ENCODE assay signal across 15 cellular contexts in genomic region chr7:65915921-65916657, GRCh38.
"Had no signal": no experiment of that assay in that cellular context is flagged by ENCODE, and none has a peak within 500 bp of the region (broad histone marks: within the 10 kb centered on the region; RNA-seq: fewer than 3 reads in every experiment).

No MANE protein-coding gene starts in this region.

- H3K4me3 Mint-ChIP-seq: activated CD4-positive, alpha-beta T cell treated with anti-CD3 and anti-CD28 coated beads, Interleukin-2, amount 10 ng/mL, durations not matched to agents 24 days and 14 days; activated CD8-positive, alpha-beta T cell treated with anti-CD3 and anti-CD28 coated beads, Interleukin-2, amount 10 ng/mL, durations not matched to agents 7 days and 5 days; activated naive CD4-positive, alpha-beta T cell treated with anti-CD3 and anti-CD28 coated beads, Interleukin-2, amount 50 U/mL, for 24 hours; WTC11 had no signal

- H3K9me3 Mint-ChIP-seq: activated CD4-positive, alpha-beta T cell treated with anti-CD3 and anti-CD28 coated beads, Interleukin-2, amount 10 ng/mL, durations not matched to agents 24 days and 14 days; activated naive CD4-positive, alpha-beta T cell treated with anti-CD3 and anti-CD28 coated beads, Interleukin-2, amount 50 U/mL, for 24 hours; WTC11 had no signal

- H3K27me3 Mint-ChIP-seq: activated CD4-positive, alpha-beta T cell treated with anti-CD3 and anti-CD28 coated beads, Interleukin-2, amount 10 ng/mL, durations not matched to agents 24 days and 14 days; activated naive CD4-positive, alpha-beta T cell treated with anti-CD3 and anti-CD28 coated beads, Interleukin-2, amount 50 U/mL, for 24 hours had no signal

- H3K4me1 Mint-ChIP-seq: WTC11 had no signal

- DNase-seq: activated CD4-positive, alpha-beta T cell treated with anti-CD3 and anti-CD28 coated beads, Interleukin-2, amount 10 ng/mL, durations not matched to agents 24 days and 14 days; activated CD8-positive, alpha-beta memory T cell treated with anti-CD3 and anti-CD28 coated beads, Interleukin-2, amount 50 U/mL, for 4 hours; activated CD8-positive, alpha-beta T cell treated with anti-CD3 and anti-CD28 coated beads, Interleukin-2, amount 10 ng/mL, durations not matched to agents 7 days and 5 days; activated effector memory CD4-positive, alpha-beta T cell treated with anti-CD3 and anti-CD28 coated beads, Interleukin-2, amount 50 U/mL, for 16 hours; activated T-cell treated with anti-CD3 and anti-CD28 coated beads, Interleukin-2, amount 50 U/mL, for 48 hours; adrenal gland; dorsolateral prefrontal cortex; erythroblast; pancreas; sigmoid colon; spleen; stomach; testis had no signal

- ATAC-seq: activated CD8-positive, alpha-beta T cell treated with anti-CD3 and anti-CD28 coated beads, Interleukin-2, amount 10 ng/mL, durations not matched to agents 7 days and 5 days; pancreas; WTC11 had no signal

- H3K27ac Mint-ChIP-seq: activated CD4-positive, alpha-beta T cell treated with anti-CD3 and anti-CD28 coated beads, Interleukin-2, amount 10 ng/mL, durations not matched to agents 24 days and 14 days; activated CD8-positive, alpha-beta T cell treated with anti-CD3 and anti-CD28 coated beads, Interleukin-2, amount 10 ng/mL, durations not matched to agents 7 days and 5 days; activated naive CD4-positive, alpha-beta T cell treated with anti-CD3 and anti-CD28 coated beads, Interleukin-2, amount 50 U/mL, for 24 hours; WTC11 had no signal
